Comparison of ENCODE assay signal across 18 cellular contexts in genomic region chr5:1786621-1787471, GRCh38.
"Had no signal": no experiment of that assay in that cellular context is flagged by ENCODE, and none has a peak within 500 bp of the region (broad histone marks: within the 10 kb centered on the region; RNA-seq: fewer than 3 reads in every experiment).

No MANE protein-coding gene starts in this region.

- ATAC-seq: activated T-helper 17 cell treated with anti-CD3 and anti-CD28 coated beads, Interleukin-2, amount 50 U/mL, for 72 hours; body of pancreas had no signal

- H3K27me3 Mint-ChIP-seq: activated naive CD4-positive, alpha-beta T cell treated with anti-CD3 and anti-CD28 coated beads, Interleukin-2, amount 50 U/mL, for 24 hours; activated T-helper 17 cell treated with anti-CD3 and anti-CD28 coated beads, Interleukin-2, amount 50 U/mL, for 72 hours had no signal

- H3K27me3 ChIP-seq: body of pancreas had no signal

- H3K9me3 ChIP-seq: body of pancreas, esophagus squamous epithelium had no signal

- H3K4me3 ChIP-seq: body of pancreas, esophagus squamous epithelium, lung, skin epidermis had no signal

- H3K4me3 Mint-ChIP-seq: activated naive CD4-positive, alpha-beta T cell treated with anti-CD3 and anti-CD28 coated beads, Interleukin-2, amount 50 U/mL, for 24 hours; activated T-helper 17 cell treated with anti-CD3 and anti-CD28 coated beads, Interleukin-2, amount 50 U/mL, for 72 hours had no signal

- H3K36me3 ChIP-seq: esophagus squamous epithelium had no signal

- H3K27ac Mint-ChIP-seq: activated naive CD4-positive, alpha-beta T cell treated with anti-CD3 and anti-CD28 coated beads, Interleukin-2, amount 50 U/mL, for 24 hours had no signal

- H3K36me3 Mint-ChIP-seq: activated naive CD4-positive, alpha-beta T cell treated with anti-CD3 and anti-CD28 coated beads, Interleukin-2, amount 50 U/mL, for 24 hours had no signal

- DNase-seq: amniotic stem cell; central memory CD4-positive, alpha-beta T cell; cortex of kidney; effector CD4-positive, alpha-beta T cell; esophagus squamous epithelium; hypothalamus; midbrain; retina; stimulated activated CD4-positive, alpha-beta T cell treated with anti-CD3 and anti-CD28 coated beads, Interleukin-4, amount 100 ng/mL, for 24 hours; stimulated activated naive CD4-positive, alpha-beta T cell treated with Interleukin-2 at 50 U/mL for 16 hours; substantia nigra; trophoblast cell had no signal

- H3K27ac ChIP-seq: body of pancreas, esophagus squamous epithelium, parathyroid adenoma, skin epidermis had no signal

- H3K4me1 ChIP-seq: body of pancreas, parathyroid adenoma had no signal
